Comparison of ENCODE assay signal across 1 cellular context in genomic region chr10:98446656-98447221, GRCh38.
TF ChIP-seq lines count a peak whose summit lies in the region.

Gene HPS1 (minus strand): TSS chr10:98446935. CDS start chr10:98443240, 3,695 bp downstream.

TF ChIP-seq in HepG2, 621 proteins besides CTCF, POLR2A, EP300 and RAD21 (continued from another document and continues in another):
- TF ChIP-seq ZBTB14 (CRISPR knock-in tag; IDR thresholded peaks at IDR 0.05): peak; percentile 73
- TF ChIP-seq ETS1 (CRISPR knock-in tag; IDR thresholded peaks at IDR 0.05): 0 out of 2 replicates have a peak, but pooled peaks have one; percentile 49
- TF ChIP-seq ZBTB42 (CRISPR knock-in tag; IDR thresholded peaks at IDR 0.05): no peak
- no peak for TF ChIP-seq XBP1 (CRISPR knock-in tag; IDR thresholded peaks at IDR 0.05)
- peak; percentile 34; the same call in 1 of the 2 replicates for TF ChIP-seq HNF4A (CRISPR knock-in tag; IDR thresholded peaks at IDR 0.05)
- TF ChIP-seq ZFAT (CRISPR knock-in tag; conservative IDR thresholded peaks at IDR 0.05): no peak
- TF ChIP-seq RERE (CRISPR knock-in tag; IDR thresholded peaks at IDR 0.05; ENCODE audit: low read depth): no peak
- no peak for TF ChIP-seq SP140L (CRISPR knock-in tag; IDR thresholded peaks at IDR 0.05; ENCODE audit: borderline replicate concordance)
- peak; percentile 77; the same call in 1 of the 2 replicates for TF ChIP-seq KDM5B (CRISPR knock-in tag; IDR thresholded peaks at IDR 0.05; ENCODE audit: borderline replicate concordance)
- TF ChIP-seq ZNF501 (CRISPR knock-in tag; IDR thresholded peaks at IDR 0.05): peak; percentile 73
- peak; percentile 11; the same call in 1 of the 2 replicates for TF ChIP-seq FOXK1 (CRISPR knock-in tag; IDR thresholded peaks at IDR 0.05; ENCODE audit: borderline replicate concordance, low read depth)
- peak; percentile 80; the same call in 1 of the 2 replicates for TF ChIP-seq ZNF766 (CRISPR knock-in tag; IDR thresholded peaks at IDR 0.05; ENCODE audit: borderline replicate concordance)
- no peak for TF ChIP-seq MYNN (CRISPR knock-in tag; IDR thresholded peaks at IDR 0.05; ENCODE audit: low read depth)
- TF ChIP-seq SRSF9 (IDR thresholded peaks at IDR 0.05; ENCODE audit: borderline replicate concordance, insufficient read depth, low read depth, low read length, poor library complexity, severe bottlenecking): no peak
- TF ChIP-seq ZNF562 (CRISPR knock-in tag; IDR thresholded peaks at IDR 0.05; ENCODE audit: borderline replicate concordance): no peak
- TF ChIP-seq AHR (CRISPR knock-in tag; IDR thresholded peaks at IDR 0.05): no peak
- TF ChIP-seq CEBPB (IDR thresholded peaks at IDR 0.05; ENCODE audit: borderline replicate concordance, low read depth, low read length): no peak
- TF ChIP-seq GLI4 (CRISPR knock-in tag; IDR thresholded peaks at IDR 0.05; ENCODE audit: borderline replicate concordance): no peak
- TF ChIP-seq USF2 (IDR thresholded peaks at IDR 0.05; ENCODE audit: low read depth, low read length): peak; percentile 94
- TF ChIP-seq USF2 (CRISPR knock-in tag; IDR thresholded peaks at IDR 0.05; ENCODE audit: borderline replicate concordance): peak; percentile 89; the same call in 1 of the 2 replicates
- no peak for TF ChIP-seq GRHL1 (CRISPR knock-in tag; conservative IDR thresholded peaks at IDR 0.05)
- TF ChIP-seq ZNF564 (CRISPR knock-in tag; IDR thresholded peaks at IDR 0.05): no peak
- TF ChIP-seq ZNF335 (CRISPR knock-in tag; IDR thresholded peaks at IDR 0.05): no peak
- TF ChIP-seq PHF8 (CRISPR knock-in tag; IDR thresholded peaks at IDR 0.05): peak; percentile 93
- no peak for TF ChIP-seq ZNF570 (CRISPR knock-in tag; IDR thresholded peaks at IDR 0.05; ENCODE audit: borderline replicate concordance)
- no peak for TF ChIP-seq ZNF383 (CRISPR knock-in tag; IDR thresholded peaks at IDR 0.05; ENCODE audit: borderline replicate concordance)
- no peak for TF ChIP-seq NFAT5 (CRISPR knock-in tag; IDR thresholded peaks at IDR 0.05)
- TF ChIP-seq ZNF44 (CRISPR knock-in tag; IDR thresholded peaks at IDR 0.05): no peak
- TF ChIP-seq KLF13 (CRISPR knock-in tag; IDR thresholded peaks at IDR 0.05): no peak
- TF ChIP-seq EEA1 (CRISPR knock-in tag; IDR thresholded peaks at IDR 0.05; ENCODE audit: borderline replicate concordance): no peak
- TF ChIP-seq RBM39 (IDR thresholded peaks at IDR 0.05; ENCODE audit: low read depth, low read length, poor library complexity, severe bottlenecking): no peak
- TF ChIP-seq SSRP1 (CRISPR knock-in tag; IDR thresholded peaks at IDR 0.05): no peak
- no peak for TF ChIP-seq MZF1 (CRISPR knock-in tag; IDR thresholded peaks at IDR 0.05; ENCODE audit: borderline replicate concordance)
- TF ChIP-seq RNF219 (CRISPR knock-in tag; IDR thresholded peaks at IDR 0.05): no peak
- TF ChIP-seq ZBTB3 (CRISPR knock-in tag; IDR thresholded peaks at IDR 0.05; ENCODE audit: borderline replicate concordance, low read depth): no peak
